Comparison of ENCODE assay signal across 19 cellular contexts in the genomic region with DNA sequence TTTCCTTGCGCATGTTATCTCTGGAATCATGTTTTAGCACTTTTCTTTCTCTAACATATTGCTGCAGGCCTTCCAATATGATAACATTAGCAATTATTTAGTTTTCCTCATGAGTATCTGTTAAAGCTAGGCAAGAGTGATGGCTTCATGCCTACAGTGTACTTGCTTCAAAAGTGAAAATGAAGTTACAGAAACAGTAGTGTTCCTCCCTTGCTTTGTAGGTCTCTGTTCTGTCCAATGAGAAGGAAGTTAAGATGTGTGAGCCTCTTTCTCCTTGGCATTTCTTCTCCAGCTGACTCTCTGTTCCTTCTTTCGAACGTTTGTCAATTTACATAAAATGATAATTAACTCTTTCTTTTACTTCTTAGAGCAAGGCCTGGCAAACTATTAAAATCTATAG. TPM values are rescaled to one million over a fixed set of nuclear protein-coding genes. Genes with fewer than 3 reads are reported as not detected.
DNase-seq lines count a peak whose midpoint lies in the region; ATAC-seq and TF ChIP-seq lines count a peak whose summit lies in the region.
"Had no signal": no experiment of that assay in that cellular context is flagged by ENCODE, and none has a peak within 500 bp of the region (broad histone marks: within the 10 kb centered on the region; RNA-seq: fewer than 3 reads in every experiment).

No MANE protein-coding gene starts in this region.

- DNase-seq in stimulated activated naive B cell treated with anti-CD40 and anti-IgM and Interleukin-4, amounts not matched to agents 10 μg/mL and 1 μg/mL and 100 μg/mL, for 72 hours: no peak
- DNase-seq in HFFc6 (no peak), NCI-H2029 (lab: John Stamatoyannopoulos, UW) (no peak)
- DNase-seq in activated T-cell treated with anti-CD3 and anti-CD28 coated beads, Interleukin-2, amount 50 U/mL, for 48 hours: no peak
- DNase-seq: AML-193, DMS79 treated with DMSO at 0.1 percent for 48 hours, NCI-H1417, NCI-H187, NCI-H226, NCI-H524 treated with DMSO at 0.1 percent for 48 hours, SHP77 had no signal

- H3K36me3 Mint-ChIP-seq in stimulated activated naive B cell treated with anti-CD40 and anti-IgM and Interleukin-4, amounts not matched to agents 10 μg/mL and 1 μg/mL and 100 μg/mL, for 72 hours: no peaks in the 10 kb centered on the region
- H3K36me3 Mint-ChIP-seq in HFFc6 (ENCODE audit: low read depth): no peaks in the 10 kb centered on the region
- H3K36me3 Mint-ChIP-seq: CD14-positive monocyte had no signal

- peak overlapping the region; percentile 86 for H2AFZ ChIP-seq in OCI-LY3 (ENCODE audit: low read depth, low read length)

- H3K27me3 ChIP-seq in OCI-LY3 (ENCODE audit: low read depth, low read length): no peaks in the 10 kb centered on the region

- no peaks in the 10 kb centered on the region for H4K20me1 ChIP-seq in OCI-LY3 (ENCODE audit: insufficient read depth, low read length)

- peaks cover 6 to 21% of the 10 kb centered on the region in 2 donors for H3K4me1 Mint-ChIP-seq in stimulated activated naive B cell treated with anti-CD40 and anti-IgM and Interleukin-4, amounts not matched to agents 10 μg/mL and 1 μg/mL and 100 μg/mL, for 72 hours
- no peaks in the 10 kb centered on the region for H3K4me1 Mint-ChIP-seq in HFFc6 (ENCODE audit: low read depth)

- no peaks in the 10 kb centered on the region for H3K9me3 Mint-ChIP-seq in stimulated activated naive B cell treated with anti-CD40 and anti-IgM and Interleukin-4, amounts not matched to agents 10 μg/mL and 1 μg/mL and 100 μg/mL, for 72 hours
- no peaks in the 10 kb centered on the region for H3K9me3 Mint-ChIP-seq in HFFc6
- H3K9me3 Mint-ChIP-seq: CD14-positive monocyte had no signal

- H3K9me3 ChIP-seq in OCI-LY3 (ENCODE audit: insufficient read depth, low read length): no peaks in the 10 kb centered on the region
- H3K9me3 ChIP-seq: HAP-1 had no signal

- H3K4me3 Mint-ChIP-seq in stimulated activated naive B cell treated with anti-CD40 and anti-IgM and Interleukin-4, amounts not matched to agents 10 μg/mL and 1 μg/mL and 100 μg/mL, for 72 hours: no peak overlapping the region
- no peak overlapping the region for H3K4me3 Mint-ChIP-seq in HFFc6

- H3K79me2 ChIP-seq in OCI-LY3 (ENCODE audit: low read length): no peaks in the 10 kb centered on the region

- peaks cover 37% of the 10 kb centered on the region for H3K4me1 ChIP-seq in OCI-LY3 (ENCODE audit: low read length)
- H3K4me1 ChIP-seq: HAP-1 had no signal

- ATAC-seq in GM18868 (IDR thresholded peaks at IDR 0.05; ENCODE audit: unreplicated experiment) (peak; percentile 39), HG02852 (IDR thresholded peaks at IDR 0.05; ENCODE audit: unreplicated experiment) (peak; percentile 45)
- peak; percentile 53 to 61 for ATAC-seq in stimulated activated naive B cell treated with anti-CD40 and anti-IgM and Interleukin-4, amounts not matched to agents 10 μg/mL and 1 μg/mL and 100 μg/mL, for 72 hours (replicated peaks)

- TF ChIP-seq CTCF in OCI-LY3 (IDR thresholded peaks at IDR 0.05; ENCODE audit: low read depth, low read length): no peak
- no peak for TF ChIP-seq CTCF in HFFc6 (IDR thresholded peaks at IDR 0.05)

- H3K27ac Mint-ChIP-seq in stimulated activated naive B cell treated with anti-CD40 and anti-IgM and Interleukin-4, amounts not matched to agents 10 μg/mL and 1 μg/mL and 100 μg/mL, for 72 hours: no peak overlapping the region
- H3K27ac Mint-ChIP-seq in HFFc6: no peak overlapping the region
- H3K27ac Mint-ChIP-seq: CD14-positive monocyte had no signal

- H3K4me3 ChIP-seq in OCI-LY3 (ENCODE audit: low read length): peak overlapping the region; percentile 43
- H3K4me3 ChIP-seq: HAP-1, SK-N-MC had no signal

- H3K4me2 ChIP-seq in OCI-LY3 (ENCODE audit: low read length): peak overlapping the region; percentile 76

- H3K36me3 ChIP-seq in OCI-LY3 (replicated peaks; ENCODE audit: low read depth, low read length): no peaks in the 10 kb centered on the region
- H3K36me3 ChIP-seq: HAP-1 had no signal

- H3K27ac ChIP-seq in OCI-LY3 (ENCODE audit: low read length): peak overlapping the region; percentile 52
- H3K27ac ChIP-seq: SK-N-MC had no signal

- H3K27me3 Mint-ChIP-seq in stimulated activated naive B cell treated with anti-CD40 and anti-IgM and Interleukin-4, amounts not matched to agents 10 μg/mL and 1 μg/mL and 100 μg/mL, for 72 hours: no peaks in the 10 kb centered on the region
- H3K27me3 Mint-ChIP-seq in HFFc6 (ENCODE audit: insufficient read depth): no peaks in the 10 kb centered on the region

- no peak overlapping the region for H3K9ac ChIP-seq in OCI-LY3 (ENCODE audit: low read length)

RNA-seq across cellular contexts. Expression of a gene that starts 22.2 kb away (rescaled TPM):
- under 1 TPM in 2 of 6 experiments, not detected in 4; 0.21 to 0.57 TPM for total RNA-seq in HFFc6 (2021; fragmentation: NEBNext Ultra II Directional; extraction: Animal tissue kit (Norgen Biotek cat#: 25700))
- total RNA-seq: G401 had no signal

RNA-seq across cellular contexts. Expression of a gene that starts 22.3 kb away (rescaled TPM):
- not detected for total RNA-seq in HFFc6 (2021; fragmentation: NEBNext Ultra II Directional; extraction: Animal tissue kit (Norgen Biotek cat#: 25700))
- total RNA-seq: G401, RPMI7951 had no signal
